11 cellular contexts compared by ENCODE assay signal in genomic region chr14:96638041-96638855, GRCh38.
"Had no signal": no experiment of that assay in that cellular context is flagged by ENCODE, and none has a peak within 500 bp of the region (broad histone marks: within the 10 kb centered on the region; RNA-seq: fewer than 3 reads in every experiment).

No MANE protein-coding gene starts in this region.

- H3K27ac ChIP-seq: adrenal gland, coronary artery, gastrocnemius medialis, tibial artery had no signal

- H3K4me1 ChIP-seq: adrenal gland, gastrocnemius medialis, tibial artery had no signal

- H3K4me3 ChIP-seq: adrenal gland, coronary artery, gastrocnemius medialis, tibial artery had no signal

- H3K27me3 ChIP-seq: adrenal gland, gastrocnemius medialis, tibial artery had no signal

- H3K9me3 ChIP-seq: adrenal gland, gastrocnemius medialis, tibial artery had no signal

- ATAC-seq: gastrocnemius medialis, right cardiac atrium had no signal

- DNase-seq: activated CD4-positive, CD25-positive, alpha-beta regulatory T cell; activated naive CD4-positive, alpha-beta T cell treated with anti-CD3 and anti-CD28 coated beads, Interleukin-2, amount 50 U/mL, for 16 hours; central memory CD4-positive, alpha-beta T cell; effector CD8-positive, alpha-beta T cell; gastrocnemius medialis; right cardiac atrium; small intestine; T-helper 2 cell had no signal

- H3K36me3 ChIP-seq: adrenal gland, gastrocnemius medialis, tibial artery had no signal
